ENCODE assay signal across 20 cellular contexts in genomic region chr19:42501733-42502132, GRCh38. TPM values are rescaled to one million over a fixed set of nuclear protein-coding genes. Genes with fewer than 3 reads are reported as not detected.
"Had no signal": no experiment of that assay in that cellular context is flagged by ENCODE, and none has a peak within 500 bp of the region (broad histone marks: within the 10 kb centered on the region; RNA-seq: fewer than 3 reads in every experiment).

No MANE protein-coding gene starts in this region.

- H3K27me3 ChIP-seq: cardiac muscle cell, heart left ventricle, transverse colon had no signal

- H3K27me3 Mint-ChIP-seq: stimulated activated naive B cell treated with anti-CD40 and anti-IgM and Interleukin-4, amounts not matched to agents 10 μg/mL and 1 μg/mL and 100 μg/mL, for 72 hours had no signal

- H3K9me3 ChIP-seq: heart left ventricle, transverse colon had no signal

- H3K4me1 Mint-ChIP-seq: natural killer cell had no signal

- H3K4me3 ChIP-seq: cardiac muscle cell, heart left ventricle, transverse colon had no signal

- H3K27ac Mint-ChIP-seq: natural killer cell; stimulated activated naive B cell treated with anti-CD40 and anti-IgM and Interleukin-4, amounts not matched to agents 10 μg/mL and 1 μg/mL and 100 μg/mL, for 72 hours had no signal

- H3K36me3 Mint-ChIP-seq: natural killer cell; stimulated activated naive B cell treated with anti-CD40 and anti-IgM and Interleukin-4, amounts not matched to agents 10 μg/mL and 1 μg/mL and 100 μg/mL, for 72 hours had no signal

- ATAC-seq: heart left ventricle; left cardiac atrium; natural killer cell; sciatic nerve; SK-N-SH treated with all-trans-retinoic acid at 6 μM for 48 hours; stimulated activated naive B cell treated with anti-CD40 and anti-IgM and Interleukin-4, amounts not matched to agents 10 μg/mL and 1 μg/mL and 100 μg/mL, for 72 hours had no signal

- H3K36me3 ChIP-seq: cardiac muscle cell, heart left ventricle, transverse colon had no signal

- H3K9me3 Mint-ChIP-seq: natural killer cell; stimulated activated naive B cell treated with anti-CD40 and anti-IgM and Interleukin-4, amounts not matched to agents 10 μg/mL and 1 μg/mL and 100 μg/mL, for 72 hours had no signal

- DNase-seq: activated CD8-positive, alpha-beta memory T cell treated with anti-CD3 and anti-CD28 coated beads for 24 hours; heart left ventricle; islet precursor cell; left cardiac atrium; midbrain; natural killer cell; small intestine; stimulated activated CD4-positive, alpha-beta T cell treated with anti-CD3 and anti-CD28 coated beads, Interleukin-15, amount 100 ng/mL, for 24 hours; stimulated activated naive B cell treated with anti-CD40 and anti-IgM and Interleukin-4, amounts not matched to agents 10 μg/mL and 1 μg/mL and 100 μg/mL, for 72 hours; transverse colon had no signal

- H3K27ac ChIP-seq: cardiac muscle cell, epithelial cell of prostate, heart left ventricle, transverse colon had no signal

- H3K4me3 Mint-ChIP-seq: natural killer cell; stimulated activated naive B cell treated with anti-CD40 and anti-IgM and Interleukin-4, amounts not matched to agents 10 μg/mL and 1 μg/mL and 100 μg/mL, for 72 hours had no signal

RNA-seq across cellular contexts. Expression of gene CEACAM1, which starts 26.5 kb away (rescaled TPM):
- total RNA-seq: cardiac muscle cell, chondrocyte, osteoblast, temporal lobe had no signal
- polyA plus RNA-seq: cardiac muscle cell had no signal

RNA-seq across cellular contexts. Expression of gene CXCL17, which starts 59.0 kb away (rescaled TPM):
- total RNA-seq: cardiac muscle cell, chondrocyte, fibroblast of villous mesenchyme, heart left ventricle, left cardiac atrium, natural killer cell, osteoblast, posterior vena cava, renal cortical epithelial cell, temporal lobe, transverse colon had no signal
- polyA plus RNA-seq: heart left ventricle had no signal
